ENCODE assay signal across 1 cellular context in genomic region chr21:43726686-43727570, GRCh38.
TF ChIP-seq lines count a peak whose summit lies in the region.

No MANE protein-coding gene starts in this region.

TF ChIP-seq in GM23338, 12 proteins besides CTCF, POLR2A, EP300 and RAD21 (continued from another document):
- TF ChIP-seq ZNF462 (CRISPR knock-in tag; IDR thresholded peaks at IDR 0.05) (no peak), STAT1 (IDR thresholded peaks at IDR 0.05; ENCODE audit: unreplicated experiment) (no peak), ZNF114 (CRISPR knock-in tag; IDR thresholded peaks at IDR 0.05) (no peak), EZH2 (IDR thresholded peaks at IDR 0.05; ENCODE audit: low read depth, unreplicated experiment) (no peak), CREB1 (CRISPR knock-in tag; IDR thresholded peaks at IDR 0.05; ENCODE audit: low read depth) (no peak), ETS1 (IDR thresholded peaks at IDR 0.05) (no peak), NANOG (IDR thresholded peaks at IDR 0.05; ENCODE audit: borderline replicate concordance) (no peak)
